Comparison of ENCODE assay signal across 20 cellular contexts in the genomic region with DNA sequence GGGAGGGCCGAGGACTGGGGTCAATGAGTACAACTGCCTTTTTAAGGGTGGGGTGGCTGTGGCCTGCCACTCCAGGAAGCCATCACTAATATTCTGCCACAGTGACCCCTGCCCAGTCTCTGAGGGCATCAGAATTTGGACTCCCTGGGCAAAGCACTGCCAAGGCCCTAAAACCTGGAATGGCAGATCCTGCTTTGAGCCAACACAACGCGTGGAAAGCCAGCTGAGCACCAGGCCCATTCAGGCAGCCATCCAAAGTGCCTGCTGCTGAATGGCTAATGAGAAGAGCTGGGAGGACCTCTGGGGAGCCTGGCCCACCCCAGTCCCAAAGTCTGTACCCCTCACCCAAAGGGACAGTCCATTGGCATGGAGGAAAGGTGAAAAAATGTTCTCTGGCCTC. TPM values are rescaled to one million over a fixed set of nuclear protein-coding genes. Genes with fewer than 3 reads are reported as not detected.
A peak's percentile ranks its signal among the peaks of the same experiment; 100 is the strongest.
DNase-seq lines count a peak whose midpoint lies in the region; ATAC-seq lines count a peak whose summit lies in the region.
"Had no signal": no experiment of that assay in that cellular context is flagged by ENCODE, and none has a peak within 500 bp of the region (broad histone marks: within the 10 kb centered on the region; RNA-seq: fewer than 3 reads in every experiment).

No MANE protein-coding gene starts in this region.

- intact Hi-C loops in left colon (cut with DNase I, micrococcal nuclease), result loop anchor here (5.0 kb wide), 1 partner anchor 103 kb away; no protein-coding TSS in a partner anchor

- ATAC-seq in left colon (no peak), GM21723 (IDR thresholded peaks at IDR 0.05; ENCODE audit: unreplicated experiment) (no peak)

- DNase-seq in DMS 273 (lab: John Stamatoyannopoulos, UW; ENCODE audit: unreplicated experiment) (peak; percentile 22), DMS 273 treated with DMSO at 0.1 percent for 48 hours (lab: John Stamatoyannopoulos, UW) (no peak), NCI-H446 treated with DMSO at 0.1 percent for 48 hours (lab: John Stamatoyannopoulos, UW) (peak; percentile 14), globus pallidus (ENCODE audit: low spot score) (peak; percentile 55), pons (ENCODE audit: low spot score) (peak; percentile 60), left colon (no peak), DMS153 treated with DMSO at 0.1 percent for 48 hours (lab: John Stamatoyannopoulos, UW; ENCODE audit: unreplicated experiment) (no peak)
- DNase-seq: activated CD4-positive, alpha-beta T cell treated with anti-CD3 and anti-CD28 coated beads for 48 hours; activated gamma-delta T cell treated with Interleukin-2 at 50 U/mL for 16 hours; Calu3; central memory CD4-positive, alpha-beta T cell; glutamatergic neuron; KBM-7; kidney glomerular epithelial cell; naive B cell; NCI-H1417; NCI-H524 treated with DMSO at 0.1 percent for 48 hours; stimulated activated naive CD4-positive, alpha-beta T cell had no signal

RNA-seq across cellular contexts. Expression of a gene that starts 5.0 kb away (rescaled TPM):
- total RNA-seq in left colon, result 10 to 100 TPM; 37.8 to 53.9 TPM

RNA-seq across cellular contexts. Expression of a gene that starts 8.5 kb away (rescaled TPM):
- total RNA-seq in left colon, result under 1 TPM in 1 of 2 donors, not detected in 1; 0.42 TPM
- total RNA-seq: H4 had no signal

RNA-seq across cellular contexts. Expression of a gene that starts 11.6 kb away (rescaled TPM):
- 1 to 10 TPM; 2.9 to 9.3 TPM for total RNA-seq in left colon

RNA-seq across cellular contexts. Expression of a gene that starts 36.0 kb away (rescaled TPM):
- 100 to 1,000 TPM; 128 to 150 TPM for total RNA-seq in left colon

RNA-seq across cellular contexts. Expression of a gene that starts 44.5 kb away (rescaled TPM):
- 10 to 100 TPM; 57.1 to 60.9 TPM for total RNA-seq in left colon

Comparison
In these comparisons a context has a peak if more than half of its experiments do, and no peak if none do; other contexts are left out.
1. DNase-seq: peak in DMS 273 (single experiment), NCI-H446 treated with DMSO at 0.1 percent for 48 hours (single experiment), globus pallidus (single experiment) and pons (single experiment); none in DMS 273 treated with DMSO at 0.1 percent for 48 hours (single experiment), left colon (0 of 2) and DMS153 treated with DMSO at 0.1 percent for 48 hours (single experiment).